20 cellular contexts compared by ENCODE assay signal in genomic region chr22:25641650-25642049, GRCh38.
DNase-seq lines count a peak whose midpoint lies in the region; ATAC-seq and TF ChIP-seq lines count a peak whose summit lies in the region.
"Had no signal": no experiment of that assay in that cellular context is flagged by ENCODE, and none has a peak within 500 bp of the region (broad histone marks: within the 10 kb centered on the region; RNA-seq: fewer than 3 reads in every experiment).

No MANE protein-coding gene starts in this region.

- no peaks in the 10 kb centered on the region for H3K36me3 ChIP-seq in mucosa of descending colon (ENCODE audit: low read depth)

- ATAC-seq in GM18517 (IDR thresholded peaks at IDR 0.05; ENCODE audit: unreplicated experiment) (no peak), mucosa of descending colon (no peak)
- ATAC-seq: CD8-positive, alpha-beta T cell; K562 had no signal

- peaks cover 5% of the 10 kb centered on the region for H3K9me3 ChIP-seq in mucosa of descending colon

- H3K27me3 Mint-ChIP-seq in activated naive CD4-positive, alpha-beta T cell treated with anti-CD3 and anti-CD28 coated beads, Interleukin-2, amount 50 U/mL, for 24 hours: no peaks in the 10 kb centered on the region
- no peaks in the 10 kb centered on the region for H3K27me3 Mint-ChIP-seq in IgD-negative memory B cell
- no peaks in the 10 kb centered on the region for H3K27me3 Mint-ChIP-seq in dendritic cell treated with granulocyte-macrophage colony-stimulating factor and Interleukin-4, amounts not matched to agents 40 ng/mL and 50 ng/mL, for 4 days

- no peaks in the 10 kb centered on the region for H3K4me1 ChIP-seq in mucosa of descending colon (ENCODE audit: low read depth)

- peak overlapping the region; percentile 3 for H3K27ac Mint-ChIP-seq in activated naive CD4-positive, alpha-beta T cell treated with anti-CD3 and anti-CD28 coated beads, Interleukin-2, amount 50 U/mL, for 24 hours
- peak overlapping the region in 2 of 3 donors; percentile 15 to 69 for H3K27ac Mint-ChIP-seq in IgD-negative memory B cell
- peak overlapping the region; percentile 18 for H3K27ac Mint-ChIP-seq in dendritic cell treated with granulocyte-macrophage colony-stimulating factor and Interleukin-4, amounts not matched to agents 40 ng/mL and 50 ng/mL, for 4 days
- H3K27ac Mint-ChIP-seq: CD8-positive, alpha-beta T cell had no signal

- peaks cover 9% of the 10 kb centered on the region for H3K36me3 Mint-ChIP-seq in activated naive CD4-positive, alpha-beta T cell treated with anti-CD3 and anti-CD28 coated beads, Interleukin-2, amount 50 U/mL, for 24 hours
- peaks cover 13% of the 10 kb centered on the region for H3K36me3 Mint-ChIP-seq in IgD-negative memory B cell
- H3K36me3 Mint-ChIP-seq in dendritic cell treated with granulocyte-macrophage colony-stimulating factor and Interleukin-4, amounts not matched to agents 40 ng/mL and 50 ng/mL, for 4 days (ENCODE audit: low read depth): peaks cover 75% of the 10 kb centered on the region

- TF ChIP-seq CTCF in mucosa of descending colon (IDR thresholded peaks at IDR 0.05): no peak

- DNase-seq in activated naive CD4-positive, alpha-beta T cell (lab: John Stamatoyannopoulos, UW): no peak
- DNase-seq in SIG-M5 (lab: John Stamatoyannopoulos, UW): no peak
- no peak for DNase-seq in mucosa of descending colon
- DNase-seq: Calu3; CD8-positive, alpha-beta T cell; GF-D8; GOT3; NCI-H1105; NCI-H2081; NCI-H2171 treated with DMSO at 0.1 percent for 48 hours; NCI-H446; NCI-H69; NK-92 treated with Interleukin-12 subunit alpha and Interleukin-12 subunit beta, amount 100 ng/mL, for 24 hours; Right ventricle myocardium superior had no signal

- peaks cover 5% of the 10 kb centered on the region for H3K4me1 Mint-ChIP-seq in activated naive CD4-positive, alpha-beta T cell treated with anti-CD3 and anti-CD28 coated beads, Interleukin-2, amount 50 U/mL, for 24 hours
- peaks cover 26 to 30% (median 28%) of the 10 kb centered on the region in 3 donors for H3K4me1 Mint-ChIP-seq in IgD-negative memory B cell
- peaks cover 54% of the 10 kb centered on the region for H3K4me1 Mint-ChIP-seq in dendritic cell treated with granulocyte-macrophage colony-stimulating factor and Interleukin-4, amounts not matched to agents 40 ng/mL and 50 ng/mL, for 4 days (ENCODE audit: low read depth)

- peaks cover 10% of the 10 kb centered on the region for H3K9me3 Mint-ChIP-seq in activated naive CD4-positive, alpha-beta T cell treated with anti-CD3 and anti-CD28 coated beads, Interleukin-2, amount 50 U/mL, for 24 hours
- H3K9me3 Mint-ChIP-seq in IgD-negative memory B cell: peaks cover 0 to 7% (median 0%) of the 10 kb centered on the region in 3 donors
- no peaks in the 10 kb centered on the region for H3K9me3 Mint-ChIP-seq in dendritic cell treated with granulocyte-macrophage colony-stimulating factor and Interleukin-4, amounts not matched to agents 40 ng/mL and 50 ng/mL, for 4 days

- H3K4me3 ChIP-seq in mucosa of descending colon: no peak overlapping the region
- H3K4me3 ChIP-seq: BLaER1 treated with 17β-estradiol and CSF1 and Interleukin-3, amounts not matched to agents 10 nM and 100 nM; K562 had no signal

- no peak overlapping the region for H3K4me3 Mint-ChIP-seq in activated naive CD4-positive, alpha-beta T cell treated with anti-CD3 and anti-CD28 coated beads, Interleukin-2, amount 50 U/mL, for 24 hours
- H3K4me3 Mint-ChIP-seq in IgD-negative memory B cell: no peak overlapping the region
- H3K4me3 Mint-ChIP-seq in dendritic cell treated with granulocyte-macrophage colony-stimulating factor and Interleukin-4, amounts not matched to agents 40 ng/mL and 50 ng/mL, for 4 days: no peak overlapping the region
- H3K4me3 Mint-ChIP-seq: CD8-positive, alpha-beta T cell had no signal

- intact Hi-C loops in dendritic cell treated with granulocyte-macrophage colony-stimulating factor and Interleukin-4, amounts not matched to agents 40 ng/mL and 50 ng/mL, for 4 days (cut with micrococcal nuclease): loop anchor here (10.0 kb wide), 1 partner anchor 53 kb away; no protein-coding TSS in a partner anchor
- intact Hi-C loops in mucosa of descending colon (cut with DNase I, micrococcal nuclease): no loop called here
